ENCODE assay signal across 17 cellular contexts in genomic region chrX:133722756-133723155, GRCh38.
DNase-seq lines count a peak whose midpoint lies in the region; ATAC-seq and TF ChIP-seq lines count a peak whose summit lies in the region.
"Had no signal": no experiment of that assay in that cellular context is flagged by ENCODE, and none has a peak within 500 bp of the region (broad histone marks: within the 10 kb centered on the region; RNA-seq: fewer than 3 reads in every experiment).

No MANE protein-coding gene starts in this region.

- POLR2A ChIA-PET in activated CD4-positive, alpha-beta T cell treated with anti-CD3 and anti-CD28 coated beads for 36 hours (lab: Charles Lee), result no interaction called here

- peak; percentile 6 for DNase-seq in activated CD4-positive, alpha-beta T cell treated with anti-CD3 and anti-CD28 coated beads for 36 hours
- no peak for DNase-seq in activated CD4-positive, alpha-beta T cell treated with anti-CD3 and anti-CD28 coated beads, Interleukin-2, amount 50 U/mL, for 4 hours
- DNase-seq in Calu3 (no peak), T-helper 17 cell (no peak), NOMO-1 treated with DMSO at 0.1 percent for 48 hours (lab: John Stamatoyannopoulos, UW; ENCODE audit: unreplicated experiment) (no peak), CD14-positive monocyte (ENCODE audit: low spot score) (no peak)
- no peak for DNase-seq in activated naive CD8-positive, alpha-beta T cell treated with anti-CD3 and anti-CD28 coated beads for 36 hours
- DNase-seq: DMS 273 treated with DMSO at 0.1 percent for 48 hours; NCI-H1694 treated with DMSO at 0.1 percent for 48 hours; NCI-H748 treated with DMSO at 0.1 percent for 48 hours; PC-3; SHP77; spleen; stimulated activated CD8-positive, alpha-beta memory T cell treated with anti-CD3 and anti-CD28 coated beads, Interleukin-4, amount 100 ng/mL, for 48 hours; substantia nigra; WERI-Rb-1 had no signal

- H3K36me3 Mint-ChIP-seq in activated CD4-positive, alpha-beta T cell treated with anti-CD3 and anti-CD28 coated beads for 36 hours (ENCODE audit: low read depth), result no peaks in the 10 kb centered on the region
- no peaks in the 10 kb centered on the region for H3K36me3 Mint-ChIP-seq in Calu3 (ENCODE audit: insufficient read depth, unreplicated experiment)
- H3K36me3 Mint-ChIP-seq in T-helper 17 cell (ENCODE audit: low read depth), result peaks cover 2% of the 10 kb centered on the region
- peaks cover 2% of the 10 kb centered on the region for H3K36me3 Mint-ChIP-seq in activated naive CD8-positive, alpha-beta T cell treated with anti-CD3 and anti-CD28 coated beads for 36 hours
- no peaks in the 10 kb centered on the region for H3K36me3 Mint-ChIP-seq in CD14-positive monocyte

- H3K9me3 Mint-ChIP-seq in activated CD4-positive, alpha-beta T cell treated with anti-CD3 and anti-CD28 coated beads for 36 hours (ENCODE audit: low read depth), result no peaks in the 10 kb centered on the region
- H3K9me3 Mint-ChIP-seq in Calu3 (ENCODE audit: low read depth, unreplicated experiment) (no peaks in the 10 kb centered on the region), CD14-positive monocyte (peaks cover 0 to 2% (median 0%) of the 10 kb centered on the region in 7 donors)
- H3K9me3 Mint-ChIP-seq in activated naive CD8-positive, alpha-beta T cell treated with anti-CD3 and anti-CD28 coated beads for 36 hours, result no peaks in the 10 kb centered on the region

- TF ChIP-seq CTCF in Calu3 (IDR thresholded peaks at IDR 0.05; ENCODE audit: unreplicated experiment) (no peak), CD14-positive monocyte (IDR thresholded peaks at IDR 0.05) (no peak)

- BruUV-seq in Calu3 (replicated peaks; lab: Mats Ljungman, UMichigan), result no TSS peak

- peak overlapping the region; percentile 36 for H3K4me3 Mint-ChIP-seq in activated CD4-positive, alpha-beta T cell treated with anti-CD3 and anti-CD28 coated beads for 36 hours
- H3K4me3 Mint-ChIP-seq in Calu3 (ENCODE audit: low read depth, unreplicated experiment) (no peak overlapping the region), T-helper 17 cell (peak overlapping the region; percentile 47), CD14-positive monocyte (peak overlapping the region in 1 of 2 donors; percentile 31)
- peak overlapping the region; percentile 57 for H3K4me3 Mint-ChIP-seq in activated naive CD8-positive, alpha-beta T cell treated with anti-CD3 and anti-CD28 coated beads for 36 hours

- H3K27ac Mint-ChIP-seq in activated CD4-positive, alpha-beta T cell treated with anti-CD3 and anti-CD28 coated beads for 36 hours, result peak overlapping the region; percentile 70
- H3K27ac Mint-ChIP-seq in Calu3 (ENCODE audit: unreplicated experiment), result peak overlapping the region; percentile 2
- H3K27ac Mint-ChIP-seq in T-helper 17 cell, result no peak overlapping the region
- H3K27ac Mint-ChIP-seq in activated naive CD8-positive, alpha-beta T cell treated with anti-CD3 and anti-CD28 coated beads for 36 hours, result peak overlapping the region; percentile 69
- H3K27ac Mint-ChIP-seq in CD14-positive monocyte, result no peak overlapping the region

- intact Hi-C loops in activated CD4-positive, alpha-beta T cell treated with anti-CD3 and anti-CD28 coated beads for 36 hours (cut with DNase I, micrococcal nuclease), result no loop called here
- intact Hi-C loops in Calu3 (cut with micrococcal nuclease; ENCODE audit: unreplicated experiment), result no loop called here
- intact Hi-C loops in CD14-positive monocyte (cut with micrococcal nuclease), result no loop called here

- CTCF ChIA-PET in activated CD4-positive, alpha-beta T cell treated with anti-CD3 and anti-CD28 coated beads for 36 hours (lab: Charles Lee), result no interaction called here
- CTCF ChIA-PET in Calu3 (lab: Charles Lee), result no interaction called here

- no peaks in the 10 kb centered on the region for H3K27me3 Mint-ChIP-seq in activated CD4-positive, alpha-beta T cell treated with anti-CD3 and anti-CD28 coated beads for 36 hours
- no peaks in the 10 kb centered on the region for H3K27me3 Mint-ChIP-seq in Calu3 (ENCODE audit: unreplicated experiment)
- peaks cover 5% of the 10 kb centered on the region for H3K27me3 Mint-ChIP-seq in T-helper 17 cell
- no peaks in the 10 kb centered on the region for H3K27me3 Mint-ChIP-seq in activated naive CD8-positive, alpha-beta T cell treated with anti-CD3 and anti-CD28 coated beads for 36 hours
- peaks cover 0 to 2% (median 0%) of the 10 kb centered on the region in 3 donors for H3K27me3 Mint-ChIP-seq in CD14-positive monocyte (ENCODE audit: low read depth in 3 of 3)

- no peaks in the 10 kb centered on the region for H3K9me3 ChIP-seq in T-helper 17 cell (ENCODE audit: control insufficient read depth, low read length, poor library complexity, severe bottlenecking)
- H3K9me3 ChIP-seq: spleen had no signal

- H3K4me1 Mint-ChIP-seq in activated CD4-positive, alpha-beta T cell treated with anti-CD3 and anti-CD28 coated beads for 36 hours, result peaks cover 15% of the 10 kb centered on the region
- H3K4me1 Mint-ChIP-seq in Calu3 (ENCODE audit: low read depth, unreplicated experiment), result peaks cover 40% of the 10 kb centered on the region
- peaks cover 5% of the 10 kb centered on the region for H3K4me1 Mint-ChIP-seq in T-helper 17 cell
- H3K4me1 Mint-ChIP-seq in activated naive CD8-positive, alpha-beta T cell treated with anti-CD3 and anti-CD28 coated beads for 36 hours, result peaks cover 9% of the 10 kb centered on the region
- peaks cover 5% of the 10 kb centered on the region for H3K4me1 Mint-ChIP-seq in CD14-positive monocyte

- ATAC-seq in activated CD4-positive, alpha-beta T cell treated with anti-CD3 and anti-CD28 coated beads for 36 hours, result peak; percentile 76
- no peak for ATAC-seq in T-helper 17 cell
- ATAC-seq in HG03045 (IDR thresholded peaks at IDR 0.05; ENCODE audit: unreplicated experiment), result no peak
- ATAC-seq: PC-3 had no signal

Comparison
In these comparisons a context has a peak if more than half of its experiments do, and no peak if none do; other contexts are left out.
1. H3K27ac Mint-ChIP-seq: peak in activated CD4-positive, alpha-beta T cell treated with anti-CD3 and anti-CD28 coated beads for 36 hours (single experiment), Calu3 (single experiment) and activated naive CD8-positive, alpha-beta T cell treated with anti-CD3 and anti-CD28 coated beads for 36 hours (single experiment); none in T-helper 17 cell (single experiment) and CD14-positive monocyte (0 of 7).